ENCODE assay signal across 8 cellular contexts in genomic region chr4:184807797-184808718, GRCh38. TPM values are rescaled to one million over a fixed set of nuclear protein-coding genes. Genes with fewer than 3 reads are reported as not detected.
DNase-seq lines count a peak whose midpoint lies in the region; ATAC-seq and TF ChIP-seq lines count a peak whose summit lies in the region.

No MANE protein-coding gene starts in this region.

- TF ChIP-seq POLR2A in esophagus squamous epithelium (IDR thresholded peaks at IDR 0.05), result no peak

- H3K27me3 ChIP-seq in esophagus squamous epithelium, result no peaks in the 10 kb centered on the region
- H3K27me3 ChIP-seq in smooth muscle cell (ENCODE audit: low read depth), result no peaks in the 10 kb centered on the region

- no peak overlapping the region for H2AFZ ChIP-seq in smooth muscle cell (ENCODE audit: low read depth)

- no peak for ATAC-seq in GM21447 (IDR thresholded peaks at IDR 0.05; ENCODE audit: unreplicated experiment)
- ATAC-seq in activated T-cell treated with anti-CD3 and anti-CD28 coated beads, Interleukin-2, amount 50 U/mL, for 72 hours (replicated peaks in 1 of 2), result no peak

- intact Hi-C loops in esophagus squamous epithelium (cut with DNase I), result no loop called here

- TF ChIP-seq CTCF in esophagus squamous epithelium (IDR thresholded peaks at IDR 0.05) (no peak), smooth muscle cell (IDR thresholded peaks at IDR 0.05; ENCODE audit: borderline replicate concordance, insufficient read depth, poor library complexity, severe bottlenecking) (no peak)

- H3K79me2 ChIP-seq in smooth muscle cell (ENCODE audit: low read depth), result no peaks in the 10 kb centered on the region

- H3K4me1 Mint-ChIP-seq in activated T-cell treated with anti-CD3 and anti-CD28 coated beads, Interleukin-2, amount 50 U/mL, for 72 hours (ENCODE audit: low read depth), result peaks cover 24% of the 10 kb centered on the region

- 31 to 41% methylated on average over 6 to 8 of the region's 9 CpGs for WGBS in esophagus squamous epithelium, 2 donors
- 38% methylated on average over 9 of the region's 9 CpGs for WGBS in smooth muscle cell (ENCODE audit: low lambda C conversion rate)

- H3K36me3 ChIP-seq in esophagus squamous epithelium (peaks cover 0 to 3% (median 0%) of the 10 kb centered on the region in 3 donors), smooth muscle cell (ENCODE audit: low read depth) (no peaks in the 10 kb centered on the region)

- no peak overlapping the region for H3K9ac ChIP-seq in smooth muscle cell (ENCODE audit: low read depth)

- no peak overlapping the region for H3K4me3 Mint-ChIP-seq in activated T-cell treated with anti-CD3 and anti-CD28 coated beads, Interleukin-2, amount 50 U/mL, for 72 hours

- no peaks in the 10 kb centered on the region for H3K27me3 Mint-ChIP-seq in activated T-cell treated with anti-CD3 and anti-CD28 coated beads, Interleukin-2, amount 50 U/mL, for 72 hours (ENCODE audit: low read depth)

- peak overlapping the region in 3 of 4 donors; percentile 43 to 84 (median 59) for H3K27ac ChIP-seq in esophagus squamous epithelium
- H3K27ac ChIP-seq in smooth muscle cell (ENCODE audit: low read depth), result no peak overlapping the region

- H3K4me1 ChIP-seq in esophagus squamous epithelium, result peaks cover 23 to 74% (median 45%) of the 10 kb centered on the region in 3 donors
- H3K4me1 ChIP-seq in smooth muscle cell (ENCODE audit: low read depth), result no peaks in the 10 kb centered on the region

- H3K36me3 Mint-ChIP-seq in activated T-cell treated with anti-CD3 and anti-CD28 coated beads, Interleukin-2, amount 50 U/mL, for 72 hours (ENCODE audit: insufficient read depth in 2 of 2), result no peaks in the 10 kb centered on the region

- H3K27ac Mint-ChIP-seq in activated T-cell treated with anti-CD3 and anti-CD28 coated beads, Interleukin-2, amount 50 U/mL, for 72 hours, result no peak overlapping the region

- peak; percentile 78 for DNase-seq in ELR (ENCODE audit: low read depth)
- peak; percentile 25 for DNase-seq in NCI-H510A treated with DMSO at 0.1 percent for 48 hours (lab: John Stamatoyannopoulos, UW)
- DNase-seq in esophagus squamous epithelium (lab: John Stamatoyannopoulos, UW), result no peak
- peak in 55 of 56 donors; percentile 15 to 91 (median 77) for DNase-seq in nucleus accumbens (lab: John Stamatoyannopoulos, UW)
- DNase-seq in COLO668 (lab: John Stamatoyannopoulos, UW; ENCODE audit: unreplicated experiment), result no peak
- no peak for DNase-seq in smooth muscle cell (lab: John Stamatoyannopoulos, UW; ENCODE audit: unreplicated experiment)
- DNase-seq in activated T-cell treated with anti-CD3 and anti-CD28 coated beads, Interleukin-2, amount 50 U/mL, for 72 hours, result no peak

- no peak overlapping the region for H3K4me3 ChIP-seq in esophagus squamous epithelium
- no peak overlapping the region for H3K4me3 ChIP-seq in smooth muscle cell

- no peak overlapping the region for H3K4me2 ChIP-seq in smooth muscle cell

- peaks cover 7% of the 10 kb centered on the region for H3F3A ChIP-seq in smooth muscle cell (ENCODE audit: low read depth)

- no peaks in the 10 kb centered on the region for H3K9me3 ChIP-seq in esophagus squamous epithelium
- no peaks in the 10 kb centered on the region for H3K9me3 ChIP-seq in smooth muscle cell (replicated peaks; ENCODE audit: low read depth)

- H3K9me3 Mint-ChIP-seq in activated T-cell treated with anti-CD3 and anti-CD28 coated beads, Interleukin-2, amount 50 U/mL, for 72 hours, result no peaks in the 10 kb centered on the region

- H4K20me1 ChIP-seq in smooth muscle cell (ENCODE audit: low read depth), result peaks cover 35% of the 10 kb centered on the region

RNA-seq across cellular contexts. Expression of gene ACSL1, which starts 17.7 kb away (rescaled TPM):
- total RNA-seq in esophagus squamous epithelium, result 100 to 1,000 TPM in 1 of 4 donors, 10 to 100 TPM in 3; 59.7 to 101 (median 73.8) TPM
- 22.4 and 24.5 TPM in 2 replicates for total RNA-seq in smooth muscle cell
- polyA plus RNA-seq in smooth muscle cell, result 12.0 and 13.8 TPM in 2 replicates
- total RNA-seq in activated T-cell treated with anti-CD3 and anti-CD28 coated beads, Interleukin-2, amount 50 U/mL, for 72 hours, result 10 to 100 TPM; 31.3 to 39.5 TPM

Comparison
In these comparisons a context has a peak if more than half of its experiments do, and no peak if none do; other contexts are left out.
1. DNase-seq: peak in ELR (single experiment), NCI-H510A treated with DMSO at 0.1 percent for 48 hours (single experiment) and nucleus accumbens (55 of 56); none in esophagus squamous epithelium (single experiment), COLO668 (single experiment), smooth muscle cell (single experiment) and activated T-cell treated with anti-CD3 and anti-CD28 coated beads, Interleukin-2, amount 50 U/mL, for 72 hours (0 of 2).